In genomic region chr19:18919086-18919894, GRCh38 we compare ENCODE assay signal across 8 cellular contexts. TPM values are rescaled to one million over a fixed set of nuclear protein-coding genes. Genes with fewer than 3 reads are reported as not detected.
A peak's percentile ranks its signal among the peaks of the same experiment; 100 is the strongest.
DNase-seq lines count a peak whose midpoint lies in the region; TF ChIP-seq lines count a peak whose summit lies in the region.

Gene COPE, minus strand, starts transcription at chr19:18919387. Its CDS starts 39 bp downstream, at chr19:18919348.
Gene DDX49, plus strand, starts transcription at chr19:18919715. Its CDS starts 27 bp downstream, at chr19:18919742.

- H3K4me1 ChIP-seq in HEK293 (ENCODE audit: control insufficient read depth, insufficient read depth, low read length) = no peaks in the 10 kb centered on the region
- peaks cover 17% of the 10 kb centered on the region for H3K4me1 ChIP-seq in neuron (ENCODE audit: insufficient read depth, low read length)
- H3K4me1 ChIP-seq in subcutaneous abdominal adipose tissue (ENCODE audit: control insufficient read depth in 5 of 5, insufficient read depth in 5 of 5, low read length in 5 of 5) = peaks cover 10 to 29% (median 24%) of the 10 kb centered on the region in 5 donors

- in situ Hi-C loops in SK-MEL-5 (cut with HindIII; ENCODE audit: low pct_unique_long_range_greater_than_20kb, low sequenced_read_pairs) = no loop called here

- CTCF ChIA-PET in HEK293 (lab: Yijun Ruan, JAX) = interaction anchor here (0.6 to 2.3 kb wide), 9 partner anchors 10 to 458 kb away, joined by 3 to 14 read pairs (median 4); partner anchors contain the start of gene FKBP8

- no peak within 1 kb of the TSS for H2AFZ ChIP-seq in neuron (ENCODE audit: low read depth, low read length)

- H3K9me3 ChIP-seq in HEK293 (ENCODE audit: control insufficient read depth, insufficient read depth, low read depth, low read length) (no peaks in the 10 kb centered on the region), neuron (ENCODE audit: low read length) (no peaks in the 10 kb centered on the region), subcutaneous abdominal adipose tissue (ENCODE audit: control insufficient read depth in 5 of 5, low read length in 5 of 5) (no peaks in the 10 kb centered on the region)

- POLR2A ChIA-PET in HEK293 (lab: Yijun Ruan, JAX) = interaction anchor here (0.6 to 2.2 kb wide), 25 partner anchors 10 to 638 kb away, joined by 3 to 41 read pairs (median 5); partner anchors contain the start of genes CERS1, ELL, JUND and REX1BD

- peak; percentile 21; the same call in 1 of the 2 replicates for TF ChIP-seq CTCF in HEK293 (tag by site-specific recombination; IDR thresholded peaks at IDR 0.05)

- H3K27ac ChIP-seq in HEK293 (ENCODE audit: extremely low read depth, low read depth, low read length) = peak within 1 kb of the TSS; percentile 27; the same call in 1 of the 2 replicates
- peak within 1 kb of the TSS; percentile 98 for H3K27ac ChIP-seq in subcutaneous abdominal adipose tissue (ENCODE audit: low read depth, low read length)

- H3K36me3 ChIP-seq in HEK293 (ENCODE audit: control insufficient read depth in 2 of 2, insufficient read depth in 1 of 2, low read length in 2 of 2) (peaks cover 6 to 45% of the 10 kb centered on the region in 2 experiments; a peak in 2 of 3 replicates), neuron (ENCODE audit: insufficient read depth, low read length) (peaks cover 29% of the 10 kb centered on the region), subcutaneous abdominal adipose tissue (ENCODE audit: control insufficient read depth in 5 of 5, insufficient read depth in 5 of 5, low read length in 5 of 5) (peaks cover 0 to 45% (median 36%) of the 10 kb centered on the region in 5 donors)

- no peaks in the 10 kb centered on the region for H3K27me3 ChIP-seq in neuron (ENCODE audit: insufficient read depth, low read length)
- peaks cover 0 to 4% (median 0%) of the 10 kb centered on the region in 5 donors for H3K27me3 ChIP-seq in subcutaneous abdominal adipose tissue (ENCODE audit: control insufficient read depth in 5 of 5, insufficient read depth in 4 of 5, low read length in 5 of 5)

- DNase-seq in GDM1 (lab: John Stamatoyannopoulos, UW) (peak; percentile 99), MV-4-11 (lab: John Stamatoyannopoulos, UW) (peak; percentile 100), SK-MEL-5 (ENCODE audit: low read depth, low spot score) (peak; percentile 99), foreskin melanocyte (peak; percentile 100)
- DNase-seq in activated naive CD4-positive, alpha-beta T cell treated with Interleukin-2 at 50 U/mL for 16 hours = peak; percentile 98

- peak within 1 kb of the TSS; percentile 79 to 99 (median 96) for H3K9ac ChIP-seq in subcutaneous abdominal adipose tissue (ENCODE audit: low read length in 5 of 5)

- H3K4me3 ChIP-seq in HEK293 (ENCODE audit: low read depth, low read length) (peak within 1 kb of the TSS; percentile 94), neuron (ENCODE audit: low read length) (peak within 1 kb of the TSS; percentile 76), subcutaneous abdominal adipose tissue (ENCODE audit: low read depth in 1 of 5, low read length in 5 of 5) (peak within 1 kb of the TSS; percentile 95 to 99 (median 97))

TF ChIP-seq in HEK293, 187 proteins besides CTCF, POLR2A, EP300 and RAD21 (continues in another document):
- TF ChIP-seq KLF17 (tag by site-specific recombination; IDR thresholded peaks at IDR 0.05) (no peak), PRDM6 (tag by site-specific recombination; IDR thresholded peaks at IDR 0.05) (no peak), ZBTB7A (tag by site-specific recombination; IDR thresholded peaks at IDR 0.05; ENCODE audit: low read depth) (0 out of 2 replicates have a peak, but pooled peaks have one; percentile 20), PRDM10 (tag by site-specific recombination; IDR thresholded peaks at IDR 0.05) (0 out of 2 replicates have a peak, but pooled peaks have one; percentile 24), ZFP69B (tag by site-specific recombination; IDR thresholded peaks at IDR 0.05) (peak; percentile 66), ZNF311 (tag by site-specific recombination; IDR thresholded peaks at IDR 0.05; ENCODE audit: borderline replicate concordance) (no peak), ZNF837 (tag by site-specific recombination; IDR thresholded peaks at IDR 0.05) (no peak), ZBTB1 (tag by site-specific recombination; IDR thresholded peaks at IDR 0.05) (no peak), ELK4 (IDR thresholded peaks at IDR 0.05; ENCODE audit: borderline replicate concordance, low read depth, low read length) (peak; percentile 90), FEZF1 (tag by site-specific recombination; IDR thresholded peaks at IDR 0.05) (peak; percentile 28), TRIM28 (IDR thresholded peaks at IDR 0.05; ENCODE audit: borderline replicate concordance, low read length) (peak; percentile 73; the same call in 1 of the 2 replicates), ZBTB17 (tag by site-specific recombination; IDR thresholded peaks at IDR 0.05) (peak; percentile 77), ZNF639 (tag by site-specific recombination; IDR thresholded peaks at IDR 0.05) (peak; percentile 75; the same call in 1 of the 2 replicates)

RNA-seq across cellular contexts. Expression of gene COPE, which starts in this region (rescaled TPM):
- total RNA-seq in SK-MEL-5 (2014; rRNA removed; shearing (Covaris generic)) = 228 and 253 TPM in 2 replicates
- polyA plus RNA-seq in SK-MEL-5 (2015; cell fraction: cytosol; rRNA removed) = 279 and 281 TPM in 2 replicates
- 86.2 and 97.1 TPM in 2 replicates for polyA plus RNA-seq in SK-MEL-5 (2015; cell fraction: nucleus; rRNA removed)

RNA-seq across cellular contexts. Expression of gene DDX49, which starts in this region (rescaled TPM):
- 47.2 and 51.4 TPM in 2 replicates for total RNA-seq in SK-MEL-5 (2014; rRNA removed; shearing (Covaris generic))
- 41.6 and 56.5 TPM in 2 replicates for polyA plus RNA-seq in SK-MEL-5 (2015; cell fraction: cytosol; rRNA removed)
- polyA plus RNA-seq in SK-MEL-5 (2015; cell fraction: nucleus; rRNA removed) = 42.1 and 52.1 TPM in 2 replicates

Comparison
In these comparisons a context has a peak if more than half of its experiments do, and no peak if none do; other contexts are left out.
1. Peak in every context shown above with its lines: DNase-seq, H3K4me3 ChIP-seq and H3K27ac ChIP-seq.